3 cellular contexts compared by ENCODE assay signal in the genomic region with DNA sequence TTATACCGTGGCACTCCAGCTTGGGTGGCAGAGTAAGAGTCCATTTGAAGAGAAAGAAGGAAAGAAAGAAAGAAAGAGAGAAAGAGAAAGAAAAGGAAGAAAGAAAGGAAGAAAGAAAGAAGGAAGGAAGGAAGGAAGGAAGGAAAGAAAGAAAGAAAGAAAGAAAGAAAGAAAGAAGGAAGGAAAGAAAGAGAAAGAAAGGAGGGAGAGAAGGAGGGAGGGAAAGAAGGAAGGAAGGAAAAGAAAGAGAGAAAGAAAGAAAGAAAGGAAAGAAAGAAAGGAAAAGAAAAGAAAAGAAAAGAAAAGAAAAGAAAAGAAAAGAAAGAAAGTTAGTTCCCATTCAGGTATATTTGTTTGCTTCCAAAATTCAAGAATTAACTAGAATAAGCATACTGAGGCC. TPM values are rescaled to one million over a fixed set of nuclear protein-coding genes. Genes with fewer than 3 reads are reported as not detected.
"Had no signal": no experiment of that assay in that cellular context is flagged by ENCODE, and none has a peak within 500 bp of the region (broad histone marks: within the 10 kb centered on the region; RNA-seq: fewer than 3 reads in every experiment).

No MANE protein-coding gene starts in this region.

RNA-seq across cellular contexts. Expression of a gene that starts 24.5 kb away (rescaled TPM):
- total RNA-seq: HT-29, HT1080 had no signal
- polyA plus RNA-seq: IgD-negative memory B cell had no signal
